Comparison of ENCODE assay signal across 18 cellular contexts in the genomic region with DNA sequence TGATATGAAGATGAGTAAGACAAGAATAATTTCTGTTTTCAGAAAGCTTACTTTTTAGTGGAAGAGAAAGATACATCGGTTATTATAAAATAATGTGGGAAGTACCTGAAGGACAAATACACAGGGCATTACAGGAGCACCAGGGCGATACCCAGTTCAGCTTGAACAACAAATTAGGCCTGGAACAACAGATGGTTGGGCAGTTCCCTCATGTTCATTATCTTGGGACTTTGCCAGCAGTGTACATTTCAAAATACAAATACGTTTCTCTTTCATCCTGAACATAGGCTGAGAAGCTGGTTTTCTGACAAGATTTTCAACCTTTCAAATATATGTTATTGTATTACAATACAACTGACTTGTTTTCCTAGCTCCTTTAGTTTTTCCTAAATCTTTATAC.
DNase-seq lines count a peak whose midpoint lies in the region; ATAC-seq and TF ChIP-seq lines count a peak whose summit lies in the region.
"Had no signal": no experiment of that assay in that cellular context is flagged by ENCODE, and none has a peak within 500 bp of the region (broad histone marks: within the 10 kb centered on the region; RNA-seq: fewer than 3 reads in every experiment).

No MANE protein-coding gene starts in this region.

- peak; percentile 95 for DNase-seq in DMS79 (lab: John Stamatoyannopoulos, UW)
- peak; percentile 14 for DNase-seq in NCI-H2081 treated with DMSO at 0.1 percent for 48 hours (lab: John Stamatoyannopoulos, UW)
- DNase-seq in NCI-H82 (lab: John Stamatoyannopoulos, UW): peak; percentile 83
- peak; percentile 7 for DNase-seq in fibroblast of villous mesenchyme (ENCODE audit: low read depth)
- no peak for DNase-seq in hepatocyte (ENCODE audit: low spot score)
- no peak for DNase-seq in germinal center (ENCODE audit: low spot score)
- no peak for DNase-seq in omental fat pad (ENCODE audit: low spot score)
- DNase-seq: activated CD4-positive, alpha-beta memory T cell treated with anti-CD3 and anti-CD28 coated beads for 36 hours; COR-L47; gastrocnemius medialis; natural killer cell; NCI-H146; SK-N-SH; stimulated activated CD4-positive, alpha-beta T cell treated with anti-CD3 and anti-CD28 coated beads, Interleukin-15, amount 100 ng/mL, for 24 hours; stomach had no signal

- no peak for TF ChIP-seq CTCF in fibroblast of villous mesenchyme (IDR thresholded peaks at IDR 0.05; ENCODE audit: insufficient read depth, low read depth, low read length)
- no peak for TF ChIP-seq CTCF in hepatocyte (IDR thresholded peaks at IDR 0.05; ENCODE audit: poor library complexity)
- no peak for TF ChIP-seq CTCF in omental fat pad (IDR thresholded peaks at IDR 0.05)

- H3K4me3 ChIP-seq in fibroblast of villous mesenchyme (ENCODE audit: low read depth, low read length): no peak overlapping the region
- no peak overlapping the region for H3K4me3 ChIP-seq in hepatocyte
- H3K4me3 ChIP-seq: gastrocnemius medialis, lung, stomach, vagina had no signal

- no peaks in the 10 kb centered on the region for H3K36me3 ChIP-seq in hepatocyte (replicated peaks; ENCODE audit: insufficient read depth, low read depth)
- H3K36me3 ChIP-seq: gastrocnemius medialis, stomach, vagina had no signal

- no peaks in the 10 kb centered on the region for H3K9me3 ChIP-seq in hepatocyte (ENCODE audit: low read depth)
- H3K9me3 ChIP-seq: gastrocnemius medialis, SK-N-SH, stomach, vagina had no signal

- no peaks in the 10 kb centered on the region for H3K27me3 ChIP-seq in hepatocyte
- H3K27me3 ChIP-seq: gastrocnemius medialis, stomach, vagina had no signal

- H3K4me1 ChIP-seq in hepatocyte (ENCODE audit: insufficient read depth): peaks cover 8% of the 10 kb centered on the region
- H3K4me1 ChIP-seq: vagina had no signal

- H3K27ac ChIP-seq in hepatocyte: no peak overlapping the region
- H3K27ac ChIP-seq: gastrocnemius medialis, vagina had no signal

- ATAC-seq in GM19455 (IDR thresholded peaks at IDR 0.05; ENCODE audit: unreplicated experiment) (no peak), omental fat pad (ENCODE audit: low FRiP score) (no peak)
- ATAC-seq: gastrocnemius medialis, natural killer cell had no signal

- H4K20me1 ChIP-seq in hepatocyte (ENCODE audit: insufficient read depth, poor library complexity, severe bottlenecking): no peaks in the 10 kb centered on the region

- H3K4me2 ChIP-seq in hepatocyte: no peak overlapping the region
- H3K4me2 ChIP-seq: SK-N-SH had no signal

- no peak overlapping the region for H2AFZ ChIP-seq in hepatocyte

- no peaks in the 10 kb centered on the region for H3K79me2 ChIP-seq in hepatocyte

- H3K9me2 ChIP-seq in hepatocyte (replicated peaks; ENCODE audit: insufficient read depth): no peaks in the 10 kb centered on the region
- H3K9me2 ChIP-seq: SK-N-SH had no signal

- 57% methylated on average over 3 of the region's 3 CpGs for WGBS in hepatocyte (ENCODE audit: low lambda C conversion rate, missing lambda C conversion rate)

Comparison
In these comparisons a context has a peak if more than half of its experiments do, and no peak if none do; other contexts are left out.
1. DNase-seq: peak in DMS79 (single experiment), NCI-H2081 treated with DMSO at 0.1 percent for 48 hours (single experiment), NCI-H82 (single experiment) and fibroblast of villous mesenchyme (single experiment); none in hepatocyte (single experiment), germinal center (single experiment) and omental fat pad (single experiment).